18 cellular contexts compared by ENCODE assay signal in genomic region chr20:37387519-37388269, GRCh38. TPM values are rescaled to one million over a fixed set of nuclear protein-coding genes. Genes with fewer than 3 reads are reported as not detected.
A peak's percentile ranks its signal among the peaks of the same experiment; 100 is the strongest.
DNase-seq lines count a peak whose midpoint lies in the region; ATAC-seq and TF ChIP-seq lines count a peak whose summit lies in the region.
"Had no signal": no experiment of that assay in that cellular context is flagged by ENCODE, and none has a peak within 500 bp of the region (broad histone marks: within the 10 kb centered on the region; RNA-seq: fewer than 3 reads in every experiment).

No MANE protein-coding gene starts in this region.

- no peak overlapping the region for H3K4me3 Mint-ChIP-seq in chondrocyte (ENCODE audit: unreplicated experiment)
- H3K4me3 Mint-ChIP-seq in T-cell = no peak overlapping the region

- POLR2A ChIA-PET in T-cell (lab: Charles Lee) = no interaction called here

- H3K4me1 Mint-ChIP-seq in chondrocyte (ENCODE audit: low read depth) (peaks cover 4% of the 10 kb centered on the region), T-cell (peaks cover 6 to 8% (median 7%) of the 10 kb centered on the region in 3 donors)

- TF ChIP-seq CTCF in chondrocyte (IDR thresholded peaks at IDR 0.05) (no peak), right lobe of liver (IDR thresholded peaks at IDR 0.05) (no peak), upper lobe of right lung (IDR thresholded peaks at IDR 0.05) (no peak), lower leg skin (IDR thresholded peaks at IDR 0.05) (no peak)

- H3K4me1 ChIP-seq in right cardiac atrium (ENCODE audit: control insufficient read depth, insufficient read depth, low read length) = no peaks in the 10 kb centered on the region
- H3K4me1 ChIP-seq in right lobe of liver = no peaks in the 10 kb centered on the region
- H3K4me1 ChIP-seq in upper lobe of right lung = no peaks in the 10 kb centered on the region

- 89% methylated on average over 13 of the region's 13 CpGs for WGBS in right cardiac atrium
- WGBS in right lobe of liver (ENCODE audit: insufficient coverage, low coverage, low lambda C conversion rate, missing lambda C conversion rate) = 92% methylated on average over 7 of the region's 13 CpGs
- 88 to 92% methylated on average over 13 of the region's 13 CpGs for WGBS in lower leg skin, 2 donors

- CTCF ChIA-PET in T-cell (lab: Charles Lee) = no interaction called here

- ATAC-seq in Right ventricle myocardium inferior (no peak), right cardiac atrium (no peak), right lobe of liver (no peak), upper lobe of right lung (no peak), T-cell (replicated peaks in 1 of 4) (no peak)
- ATAC-seq: GM12878 had no signal

- no peak overlapping the region for H3K4me3 ChIP-seq in right cardiac atrium (ENCODE audit: low read length)
- no peak overlapping the region for H3K4me3 ChIP-seq in right lobe of liver
- no peak overlapping the region for H3K4me3 ChIP-seq in upper lobe of right lung
- no peak overlapping the region for H3K4me3 ChIP-seq in lower leg skin (ENCODE audit: low read depth, poor library complexity, severe bottlenecking)
- H3K4me3 ChIP-seq: GM12878, PC-9 had no signal

- DNase-seq in Right ventricle myocardium inferior (ENCODE audit: missing footprints) = peak; percentile 26
- no peak for DNase-seq in right cardiac atrium
- peak; percentile 71 for DNase-seq in chondrocyte (ENCODE audit: low spot score)
- DNase-seq in right lobe of liver = peak in 2 of 3 donors; percentile 14 to 21
- DNase-seq in upper lobe of right lung = peak; percentile 25
- DNase-seq in stimulated activated CD4-positive, alpha-beta T cell treated with anti-CD3 and anti-CD28 coated beads, Interleukin-12 subunit alpha, Interleukin-12 subunit beta, amount 100 ng/mL, for 4 hours = no peak
- DNase-seq in lower leg skin (ENCODE audit: low spot score in 2 of 2) = no peak
- no peak for DNase-seq in T-cell
- DNase-seq: C1 segment of cervical spinal cord, DMS 273 treated with DMSO at 0.1 percent for 48 hours, GDM1, NCI-H1092, NCI-H146, NCI-H2081, NCI-H510A, NCI-H774, PC-9 had no signal

- H3K27ac Mint-ChIP-seq in chondrocyte (ENCODE audit: unreplicated experiment) = no peak overlapping the region
- no peak overlapping the region for H3K27ac Mint-ChIP-seq in T-cell

- H3K27me3 Mint-ChIP-seq in chondrocyte (ENCODE audit: low read depth) (no peaks in the 10 kb centered on the region), T-cell (no peaks in the 10 kb centered on the region)

- no peaks in the 10 kb centered on the region for H3K27me3 ChIP-seq in right cardiac atrium (ENCODE audit: control insufficient read depth, insufficient read depth)
- no peaks in the 10 kb centered on the region for H3K27me3 ChIP-seq in right lobe of liver
- no peaks in the 10 kb centered on the region for H3K27me3 ChIP-seq in upper lobe of right lung

- H3K36me3 Mint-ChIP-seq in chondrocyte (ENCODE audit: low read depth) = peaks cover 7% of the 10 kb centered on the region
- H3K36me3 Mint-ChIP-seq in T-cell = no peaks in the 10 kb centered on the region

- H3K9me3 Mint-ChIP-seq in chondrocyte (ENCODE audit: low read depth) = no peaks in the 10 kb centered on the region
- H3K9me3 Mint-ChIP-seq in T-cell = no peaks in the 10 kb centered on the region

- H3K36me3 ChIP-seq in right lobe of liver (no peaks in the 10 kb centered on the region), upper lobe of right lung (peaks cover 31% of the 10 kb centered on the region)

- no peak for TF ChIP-seq POLR2A in right lobe of liver (IDR thresholded peaks at IDR 0.05)
- no peak for TF ChIP-seq POLR2A in lower leg skin (IDR thresholded peaks at IDR 0.05)

- intact Hi-C loops in Right ventricle myocardium inferior (cut with DNase I) (no loop called here), right cardiac atrium (cut with DNase I) (loop anchor here (5.0 to 10.0 kb wide), 5 partner anchors 93 to 193 kb away; partner anchors contain the start of genes BLCAP (in 1 of the 4), MANBAL (in 1 of the 4) and NNAT (in 1 of the 4)), right lobe of liver (cut with DNase I) (loop anchor here (5.0 kb wide), 1 partner anchor 115 kb away; no protein-coding TSS in a partner anchor), upper lobe of right lung (cut with DNase I) (loop anchor here (10.0 kb wide), 1 partner anchor 113 kb away; no protein-coding TSS in a partner anchor), lower leg skin (cut with DNase I; ENCODE audit: low total_unique reads) (loop anchor here (5.0 to 10.0 kb wide), 2 partner anchors 105 to 147 kb away; no protein-coding TSS in a partner anchor)

- H3K27ac ChIP-seq in right cardiac atrium (ENCODE audit: low read length) (no peak overlapping the region), right lobe of liver (no peak overlapping the region), upper lobe of right lung (no peak overlapping the region)
- H3K27ac ChIP-seq: PC-9 had no signal

- H3K9me3 ChIP-seq in right cardiac atrium (ENCODE audit: control insufficient read depth, low read length) = no peaks in the 10 kb centered on the region
- no peaks in the 10 kb centered on the region for H3K9me3 ChIP-seq in right lobe of liver
- no peaks in the 10 kb centered on the region for H3K9me3 ChIP-seq in upper lobe of right lung

RNA-seq across cellular contexts. Expression of gene SRC, which starts 41.8 kb away (rescaled TPM):
- 6.0 TPM for total RNA-seq in Right ventricle myocardium inferior
- 10 to 100 TPM; 11.8 to 14.0 (median 13.4) TPM for total RNA-seq in right cardiac atrium
- polyA plus RNA-seq in right cardiac atrium = 9.5 TPM
- 16.0 to 25.7 TPM (median 25.1 TPM) in 3 replicates for total RNA-seq in chondrocyte
- total RNA-seq in right lobe of liver = 10 to 100 TPM in 4 of 6 experiments, 1 to 10 TPM in 2; 3.1 to 17.3 (median 11.2) TPM
- 64.0 TPM for total RNA-seq in upper lobe of right lung
- total RNA-seq in lower leg skin = 10 to 100 TPM; 21.8 to 30.9 (median 25.1) TPM
- 1 to 10 TPM; 1.4 to 4.5 (median 2.0) TPM for total RNA-seq in T-cell

Comparison
In these comparisons a context has a peak if more than half of its experiments do, and no peak if none do; other contexts are left out.
1. DNase-seq: peak in Right ventricle myocardium inferior (single experiment), chondrocyte (single experiment), right lobe of liver (2 of 3) and upper lobe of right lung (single experiment); none in right cardiac atrium (0 of 3), stimulated activated CD4-positive, alpha-beta T cell treated with anti-CD3 and anti-CD28 coated beads, Interleukin-12 subunit alpha, Interleukin-12 subunit beta, amount 100 ng/mL, for 4 hours (single experiment), lower leg skin (0 of 2) and T-cell (0 of 34).